ENCODE assay signal across 8 cellular contexts in the genomic region with DNA sequence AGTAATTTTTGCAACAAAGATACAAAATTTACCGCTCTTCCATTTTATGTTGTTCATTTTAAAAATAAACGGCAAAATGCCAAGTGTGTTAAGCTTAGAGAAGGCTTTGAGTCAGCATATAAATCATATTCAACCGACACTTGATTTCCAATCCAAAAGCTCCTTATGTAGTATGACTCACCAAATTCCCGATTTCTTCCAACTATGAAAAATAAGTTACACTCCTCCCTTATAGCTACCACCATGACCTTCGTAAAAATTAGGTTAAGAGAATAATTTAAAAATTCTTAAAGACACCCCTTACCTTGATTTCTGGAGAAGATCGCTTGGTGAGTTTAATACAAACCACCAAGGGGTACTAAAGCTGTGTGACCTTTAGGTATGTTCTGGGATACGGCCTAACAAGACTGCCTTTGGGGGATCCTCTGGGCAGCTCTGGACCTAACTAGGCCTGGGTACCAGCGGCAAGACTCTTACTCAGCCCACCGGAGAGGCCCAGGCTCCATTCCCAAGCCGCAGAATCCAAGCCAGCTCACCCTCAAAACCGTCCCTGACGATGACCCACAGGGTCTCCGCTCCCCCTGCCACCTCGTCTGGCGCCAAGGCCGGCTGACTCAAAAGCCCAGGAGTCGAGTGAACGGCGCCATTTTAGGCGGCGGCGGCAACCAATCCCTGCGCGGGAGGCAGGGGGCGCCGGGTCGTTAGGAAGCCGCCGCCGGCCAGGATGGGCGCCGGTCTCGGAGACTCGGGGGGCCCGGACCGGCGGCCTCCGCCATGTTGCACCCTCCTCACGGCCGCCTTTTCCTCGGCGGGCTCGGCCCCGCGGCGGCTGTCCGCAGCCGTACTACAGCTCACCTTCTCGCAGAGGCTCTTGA. TPM values are rescaled to one million over a fixed set of nuclear protein-coding genes. Genes with fewer than 3 reads are reported as not detected.
DNase-seq lines count a peak whose midpoint lies in the region; ATAC-seq, FAIRE-seq and TF ChIP-seq lines count a peak whose summit lies in the region.

No MANE protein-coding gene starts in this region.

- H3K9me3 Mint-ChIP-seq in endothelial cell (ENCODE audit: unreplicated experiment) (no peaks in the 10 kb centered on the region), mesothelial cell of epicardium (no peaks in the 10 kb centered on the region)

- peaks cover 9% of the 10 kb centered on the region for H3K27me3 Mint-ChIP-seq in endothelial cell (ENCODE audit: unreplicated experiment)
- no peaks in the 10 kb centered on the region for H3K27me3 Mint-ChIP-seq in mesothelial cell of epicardium (ENCODE audit: low read depth)

- DNase-seq in GM18507 (ENCODE audit: extremely low spot score, insufficient read length, low read depth) (peak; percentile 33), NCI-H446 (lab: John Stamatoyannopoulos, UW) (peak; percentile 32 to 64), endothelial cell (ENCODE audit: low spot score) (peak; percentile 74), mesothelial cell of epicardium (ENCODE audit: low spot score in 2 of 2, unreplicated experiment in 2 of 2) (peak; percentile 57 to 74)
- peak; percentile 7 for DNase-seq in activated CD8-positive, alpha-beta memory T cell treated with anti-CD3 and anti-CD28 coated beads, Interleukin-2, amount 50 U/mL, for 1 hour (ENCODE audit: extremely low read depth)
- peak; percentile 53 to 60 for DNase-seq in stimulated activated CD8-positive, alpha-beta memory T cell treated with anti-CD3 and anti-CD28 coated beads, Interleukin-15, amount 100 ng/mL, for 48 hours (ENCODE audit: low read depth in 2 of 2)

- H3K27ac Mint-ChIP-seq in endothelial cell (ENCODE audit: unreplicated experiment) = peak overlapping the region; percentile 89
- H3K27ac Mint-ChIP-seq in mesothelial cell of epicardium = peak overlapping the region; percentile 99

- FAIRE-seq in GM18507 (lab: Jason Lieb, UNC) = no peak

- TF ChIP-seq CTCF in 22Rv1 (IDR thresholded peaks at IDR 0.05) (peak; percentile 33), endothelial cell (IDR thresholded peaks at IDR 0.05; ENCODE audit: unreplicated experiment) (no peak), mesothelial cell of epicardium (IDR thresholded peaks at IDR 0.05; ENCODE audit: unreplicated experiment) (no peak)

- H3K36me3 Mint-ChIP-seq in endothelial cell (ENCODE audit: low read depth, unreplicated experiment) = peaks cover 9% of the 10 kb centered on the region
- peaks cover 5% of the 10 kb centered on the region for H3K36me3 Mint-ChIP-seq in mesothelial cell of epicardium

- H3K4me1 Mint-ChIP-seq in endothelial cell (ENCODE audit: unreplicated experiment) (peaks cover 37% of the 10 kb centered on the region), mesothelial cell of epicardium (peaks cover 47% of the 10 kb centered on the region)

- H3K27ac ChIP-seq in 22Rv1 = peak overlapping the region; percentile 95

- ATAC-seq in HG02981 (IDR thresholded peaks at IDR 0.05; ENCODE audit: unreplicated experiment) = peak; percentile 27

- H3K4me3 Mint-ChIP-seq in endothelial cell (ENCODE audit: unreplicated experiment) = peak overlapping the region; percentile 97
- H3K4me3 Mint-ChIP-seq in mesothelial cell of epicardium = peak overlapping the region; percentile 94

RNA-seq across cellular contexts. Expression of gene PPP2CA, which starts 0.7 kb away (rescaled TPM):
- 146 TPM for total RNA-seq in endothelial cell (ENCODE audit: unreplicated experiment)
- 126 to 137 TPM (median 134 TPM) in 3 replicates for total RNA-seq in mesothelial cell of epicardium

RNA-seq across cellular contexts. Expression of gene SKP1, which starts 48.4 kb away (rescaled TPM):
- 471 TPM for total RNA-seq in endothelial cell (ENCODE audit: unreplicated experiment)
- 342 to 352 TPM (median 344 TPM) in 3 replicates for total RNA-seq in mesothelial cell of epicardium

Comparison
In these comparisons a context has a peak if more than half of its experiments do, and no peak if none do; other contexts are left out.
1. Peak in every context shown above with its lines: DNase-seq, ATAC-seq and H3K27ac ChIP-seq.
2. DNase-seq: peak in every context shown above with its lines; median percentile 74 in endothelial cell; 66 in mesothelial cell of epicardium; 56 in stimulated activated CD8-positive, alpha-beta memory T cell treated with anti-CD3 and anti-CD28 coated beads, Interleukin-15, amount 100 ng/mL, for 48 hours; 48 in NCI-H446; 33 in GM18507; 7 in activated CD8-positive, alpha-beta memory T cell treated with anti-CD3 and anti-CD28 coated beads, Interleukin-2, amount 50 U/mL, for 1 hour.